In the genomic region with DNA sequence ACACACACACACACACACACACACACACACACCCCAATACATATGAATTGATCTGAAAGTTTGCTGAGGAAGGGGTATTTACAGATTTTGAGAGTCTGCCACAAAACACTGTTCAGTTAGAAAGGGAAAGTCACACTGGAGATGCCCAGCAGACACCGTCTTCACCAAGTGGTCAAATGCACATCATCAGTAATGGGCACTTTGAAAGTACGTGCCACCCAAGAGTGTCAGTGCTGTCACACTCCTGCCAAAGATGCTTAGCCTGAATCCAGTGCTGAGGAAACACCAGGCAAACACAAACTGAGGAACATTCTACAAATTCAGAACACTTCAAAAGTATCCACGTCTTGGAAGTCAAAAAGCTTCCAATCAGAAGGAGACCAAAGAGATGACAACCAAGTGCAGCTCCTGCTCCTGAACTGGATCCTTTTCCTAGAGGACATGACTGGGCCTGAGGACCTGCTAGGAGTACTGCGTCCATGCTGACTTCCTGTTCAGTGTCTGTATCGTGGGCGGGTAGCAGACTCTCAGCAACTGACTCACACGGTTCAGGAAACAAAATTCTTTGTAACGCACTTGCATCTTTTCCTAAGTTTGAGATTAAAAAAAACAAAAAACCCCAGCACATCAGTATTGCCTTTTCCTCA, we compare ENCODE assay signal across 9 cellular contexts. TPM values are rescaled to one million over a fixed set of nuclear protein-coding genes. Genes with fewer than 3 reads are reported as not detected.
A peak's percentile ranks its signal among the peaks of the same experiment; 100 is the strongest.
DNase-seq lines count a peak whose midpoint lies in the region; ATAC-seq, FAIRE-seq and TF ChIP-seq lines count a peak whose summit lies in the region.
"Had no signal": no experiment of that assay in that cellular context is flagged by ENCODE, and none has a peak within 500 bp of the region (broad histone marks: within the 10 kb centered on the region; RNA-seq: fewer than 3 reads in every experiment).

No MANE protein-coding gene starts in this region.

- H3K27me3 ChIP-seq in PC-9 (ENCODE audit: insufficient read depth, low read depth), result no peaks in the 10 kb centered on the region

- H3K27ac ChIP-seq in A549 (no peak overlapping the region), PC-9 (no peak overlapping the region)

- no TSS peak for BruUV-seq in PC-9 (replicated peaks; lab: Mats Ljungman, UMichigan)

- FAIRE-seq in A549 (lab: Jason Lieb, UNC) (no peak), GM19239 (lab: Jason Lieb, UNC) (no peak)

- TF ChIP-seq EP300 in A549 (IDR thresholded peaks at IDR 0.05), result no peak

- H3K27ac Mint-ChIP-seq in brain, result peak overlapping the region in 3 of 5 experiments; percentile 11 to 73 (median 31)

- no peaks in the 10 kb centered on the region for H3K9me2 ChIP-seq in PC-9 (ENCODE audit: insufficient read depth)

- H3K9me3 Mint-ChIP-seq in brain, result no peaks in the 10 kb centered on the region
- H3K9me3 Mint-ChIP-seq: H9 had no signal

- no peak overlapping the region for H3K4me3 ChIP-seq in A549
- no peak overlapping the region for H3K4me3 ChIP-seq in PC-9

- no peak for TF ChIP-seq RAD21 in A549 (conservative IDR thresholded peaks at IDR 0.05 in 1 of 2, IDR thresholded peaks at IDR 0.05 in 1 of 2)

- H3K9me3 ChIP-seq in A549 (no peaks in the 10 kb centered on the region), PC-9 (ENCODE audit: insufficient read depth, low read depth) (no peaks in the 10 kb centered on the region)

- intact Hi-C loops in PC-9 (cut with micrococcal nuclease; ENCODE audit: unreplicated experiment), result no loop called here

- H3K4me1 ChIP-seq in A549, result no peaks in the 10 kb centered on the region
- H3K4me1 ChIP-seq in PC-9 (replicated peaks; ENCODE audit: insufficient read depth), result no peaks in the 10 kb centered on the region

- H3K36me3 ChIP-seq in PC-9 (ENCODE audit: low read depth), result no peaks in the 10 kb centered on the region

- DNase-seq in A549 (ENCODE audit: low read depth in 1 of 2, low spot score in 1 of 2) (no peak), LHCN-M2 (ENCODE audit: low read depth) (peak; percentile 68), lung microvascular endothelial cell (ENCODE audit: low read depth in 2 of 2) (peak; percentile 54 to 95), PC-9 (no peak), GM19239 (ENCODE audit: insufficient read length, low spot score) (no peak), amygdala (lab: John Stamatoyannopoulos, UW) (no peak)

- TF ChIP-seq CTCF in A549 (IDR thresholded peaks at IDR 0.05) (no peak), brain (conservative IDR thresholded peaks at IDR 0.05) (no peak), PC-9 (conservative IDR thresholded peaks at IDR 0.05) (no peak)

- no peaks in the 10 kb centered on the region for H3K27me3 Mint-ChIP-seq in brain

- H3K4me1 Mint-ChIP-seq in brain, result no peaks in the 10 kb centered on the region
- H3K4me1 Mint-ChIP-seq: H9 had no signal

- no peak overlapping the region for H3K4me3 Mint-ChIP-seq in brain
- H3K4me3 Mint-ChIP-seq: H9 had no signal

- peaks cover 45% of the 10 kb centered on the region for H3K36me3 Mint-ChIP-seq in brain

- H2AFZ ChIP-seq in PC-9, result no peak overlapping the region

- H3K79me2 ChIP-seq in PC-9 (ENCODE audit: low read depth), result no peaks in the 10 kb centered on the region

- 91% methylated on average over 8 of the region's 8 CpGs for WGBS in A549 (ENCODE audit: missing lambda C conversion rate)

- ATAC-seq in A549 (peak in 1 of 2 experiments; percentile 8; a peak in 2 of 6 replicates), GM18511 (IDR thresholded peaks at IDR 0.05; ENCODE audit: unreplicated experiment) (no peak)

- TF ChIP-seq POLR2A in A549 (IDR thresholded peaks at IDR 0.05; ENCODE audit: low read length), result no peak

- CTCF ChIA-PET in A549 (lab: Yijun Ruan, JAX) (interaction anchor here (0.8 to 2.1 kb wide), 4 partner anchors 10 to 26 kb away, joined by 3 to 8 read pairs (median 5); no protein-coding TSS in a partner anchor), PC-9 (lab: Charles Lee) (no interaction called here)

- H3K4me2 ChIP-seq in A549, result no peak overlapping the region
- H3K4me2 ChIP-seq in PC-9, result no peak overlapping the region

- POLR2A ChIA-PET in A549 (lab: Yijun Ruan, JAX), result no interaction called here
- POLR2A ChIA-PET in PC-9 (lab: Charles Lee; ENCODE audit: unreplicated experiment), result no interaction called here

- H4K20me1 ChIP-seq in PC-9 (ENCODE audit: insufficient read depth), result no peaks in the 10 kb centered on the region; the same call in 1 of the 2 replicates

- H3F3A ChIP-seq in PC-9 (ENCODE audit: insufficient read depth, low read depth), result 0 out of 2 replicates have a peak, but pooled peaks cover 7% of the 10 kb centered on the region

TF ChIP-seq in A549, 52 proteins besides CTCF, POLR2A, EP300 and RAD21:
- no peak for TF ChIP-seq CHD2 (IDR thresholded peaks at IDR 0.05; ENCODE audit: low read length, partially characterized antibody)
- TF ChIP-seq POLR2AphosphoS2 (conservative IDR thresholded peaks at IDR 0.05; ENCODE audit: low read length), result 0 out of 2 replicates have a peak, but pooled peaks have one; percentile 4

RNA-seq across cellular contexts. Expression of a gene that starts 18.6 kb away (rescaled TPM):
- polyA plus RNA-seq in A549 (2011; rRNA removed) (171 and 336 TPM in 2 replicates), A549 (2017; fragmentation: RNase III; extraction: RNeasy Plus Mini Kit Qiagen cat#74134 plus additional on column Dnase treatment) (305 to 350 TPM (median 328 TPM) in 3 replicates), brain (ENCODE audit: insufficient read depth, low read depth, low replicate concordance) (212 TPM)
- 94.0 and 114 TPM in 2 replicates for polyA plus RNA-seq in A549 (2012; cell fraction: cytosol; rRNA removed)
- polyA plus RNA-seq in A549 (2012; cell fraction: nucleus; rRNA removed), result 35.0 and 59.7 TPM in 2 replicates
- 45.1 and 59.6 TPM in 2 replicates for polyA minus RNA-seq in A549 (2011; rRNA and poly(A)+ RNA removed)
- total RNA-seq in LHCN-M2 (2014; rRNA removed) (269 and 286 TPM in 2 replicates), lung microvascular endothelial cell (56.7 and 66.3 TPM in 2 replicates), PC-9 (2021) (50.8 and 55.4 TPM in 2 replicates)
- 186 TPM for polyA plus RNA-seq in LHCN-M2 (2012)

RNA-seq across cellular contexts. Expression of a gene that starts 56.8 kb away (rescaled TPM):
- 12.7 and 14.7 TPM in 2 replicates for polyA plus RNA-seq in A549 (2011; rRNA removed)
- polyA plus RNA-seq in A549 (2012; cell fraction: cytosol; rRNA removed), result 7.6 and 7.7 TPM in 2 replicates
- polyA plus RNA-seq in A549 (2012; cell fraction: nucleus; rRNA removed), result 14.7 and 24.3 TPM in 2 replicates
- 10.2 to 12.5 TPM (median 11.6 TPM) in 3 replicates for polyA plus RNA-seq in A549 (2017; fragmentation: RNase III; extraction: RNeasy Plus Mini Kit Qiagen cat#74134 plus additional on column Dnase treatment)
- polyA minus RNA-seq in A549 (2011; rRNA and poly(A)+ RNA removed), result 17.8 and 23.2 TPM in 2 replicates
- total RNA-seq in LHCN-M2 (2014; rRNA removed), result 4.2 and 5.9 TPM in 2 replicates
- polyA plus RNA-seq in LHCN-M2 (2012), result 4.5 TPM
- 11.8 TPM for polyA plus RNA-seq in brain (ENCODE audit: insufficient read depth, low read depth, low replicate concordance)
- total RNA-seq in lung microvascular endothelial cell, result 5.2 and 5.6 TPM in 2 replicates
- total RNA-seq in PC-9 (2021), result 6.5 and 10.1 TPM in 2 replicates

Comparison
In these comparisons a context has a peak if more than half of its experiments do, and no peak if none do; other contexts are left out.
1. DNase-seq: peak in LHCN-M2 (single experiment) and lung microvascular endothelial cell (2 of 2); none in A549 (0 of 2), PC-9 (0 of 2), GM19239 (single experiment) and amygdala (0 of 56).